ENCODE assay signal across 8 cellular contexts in genomic region chr4:3955361-3956164, GRCh38.
DNase-seq lines count a peak whose midpoint lies in the region; ATAC-seq, FAIRE-seq and TF ChIP-seq lines count a peak whose summit lies in the region.
"Not testable (repeated sequence)": the region's sequence is repeated elsewhere in the genome, so short reads cannot be mapped to it uniquely, and the experiment has no call there.

No MANE protein-coding gene starts in this region.

- peak overlapping the region; percentile 89 for H2AFZ ChIP-seq in mammary epithelial cell (ENCODE audit: low read depth, low read length)

- not testable (repeated sequence) for TF ChIP-seq CTCF in A673 (conservative IDR thresholded peaks at IDR 0.05; ENCODE audit: low read depth, low read length); WERI-Rb-1 (IDR thresholded peaks at IDR 0.05; ENCODE audit: low read depth, low read length); mammary epithelial cell (conservative IDR thresholded peaks at IDR 0.05 in 1 of 2, IDR thresholded peaks at IDR 0.05 in 1 of 2; ENCODE audit: extremely low read depth in 1 of 2, insufficient read depth in 1 of 2, low read depth in 1 of 2, low read length in 2 of 2)

- H3K4me1 ChIP-seq in A673 (ENCODE audit: insufficient read depth, low read length, poor library complexity, severe bottlenecking); mammary epithelial cell (ENCODE audit: insufficient read depth, low read length); iPS-20b (ENCODE audit: insufficient read depth, low read length); small intestine (ENCODE audit: control insufficient read depth in 2 of 2, insufficient read depth in 1 of 2, low read depth in 1 of 2, low read length in 1 of 2): not testable (repeated sequence)

- dilution Hi-C loops in mammary epithelial cell (cut with HindIII; ENCODE audit: low sequenced_read_pairs), result not testable (repeated sequence)

- H3K27ac ChIP-seq in A673 (ENCODE audit: low read depth, low read length, poor library complexity, severe bottlenecking) (peak overlapping the region; percentile 87), WERI-Rb-1 (peak overlapping the region; percentile 73; the same call in 1 of the 2 replicates), mammary epithelial cell (ENCODE audit: insufficient read depth, low read depth, low read length) (peak overlapping the region; percentile 95), small intestine (ENCODE audit: low read depth in 1 of 2, low read length in 1 of 2) (peak overlapping the region; percentile 55 to 91)
- not testable (repeated sequence) for H3K27ac ChIP-seq in iPS-20b (ENCODE audit: low read length)

- peak; percentile 98 for ATAC-seq in GM18868 (IDR thresholded peaks at IDR 0.05; ENCODE audit: unreplicated experiment)
- peak; percentile 98 for ATAC-seq in HG03108 (IDR thresholded peaks at IDR 0.05; ENCODE audit: unreplicated experiment)

- DNase-seq in A673 (ENCODE audit: low spot score), result peak; percentile 98
- peak; percentile 92 for DNase-seq in NCI-H2171 treated with DMSO at 0.1 percent for 48 hours (lab: John Stamatoyannopoulos, UW)
- DNase-seq in WERI-Rb-1, result peak; percentile 100
- peak; percentile 99 for DNase-seq in mammary epithelial cell
- DNase-seq in small intestine, result peak; percentile 99

- peak overlapping the region; percentile 62 for H3K4me3 ChIP-seq in A673 (ENCODE audit: low read depth, low read length, poor library complexity, severe bottlenecking)
- H3K4me3 ChIP-seq in WERI-Rb-1 (ENCODE audit: low read depth, low read length), result peak overlapping the region; percentile 83
- peak overlapping the region; percentile 58 to 75 (median 74) for H3K4me3 ChIP-seq in mammary epithelial cell (replicated peaks in 1 of 3; ENCODE audit: insufficient read depth in 1 of 3, low read depth in 2 of 3, low read length in 3 of 3)
- H3K4me3 ChIP-seq in iPS-20b (ENCODE audit: low read length), result peak overlapping the region; percentile 84; the same call in 1 of the 2 replicates
- H3K4me3 ChIP-seq in small intestine (ENCODE audit: low read depth in 1 of 2, low read length in 2 of 2), result peak overlapping the region; percentile 56 to 68

- H3K4me2 ChIP-seq in mammary epithelial cell (ENCODE audit: insufficient read depth, low read depth, low read length), result peak overlapping the region; percentile 89

- not testable (repeated sequence) for H3K9me3 ChIP-seq in A673 (ENCODE audit: low read depth, low read length, poor library complexity, severe bottlenecking); WERI-Rb-1 (ENCODE audit: severe bottlenecking); mammary epithelial cell (replicated peaks; ENCODE audit: insufficient read depth, low read length); iPS-20b (ENCODE audit: insufficient read depth, low read depth, low read length); small intestine (ENCODE audit: control insufficient read depth, low read depth)

- not testable (repeated sequence) for H3K36me3 ChIP-seq in A673 (ENCODE audit: insufficient read depth, low read length, poor library complexity, severe bottlenecking); WERI-Rb-1; mammary epithelial cell (ENCODE audit: insufficient read depth, low read length); iPS-20b (ENCODE audit: insufficient read depth, low read depth, low read length); small intestine (ENCODE audit: control insufficient read depth in 2 of 2, insufficient read depth in 2 of 2, low read length in 2 of 2)

- in situ Hi-C loops in mammary epithelial cell (cut with MboI; ENCODE audit: low sequenced_read_pairs in 2 of 2), result not testable (repeated sequence)

- 0% methylated on average over 4 of the region's 56 CpGs for WGBS in mammary epithelial cell (ENCODE audit: low coverage, missing lambda C conversion rate)
- WGBS in small intestine, 3 donors, result 0 to 1% (median 0%) methylated on average over 43 to 56 of the region's 56 CpGs

- H3K27me3 ChIP-seq in A673 (replicated peaks; ENCODE audit: insufficient read depth, low read depth, low read length, poor library complexity); WERI-Rb-1 (ENCODE audit: insufficient read depth, low read depth, severe bottlenecking); mammary epithelial cell (ENCODE audit: insufficient read depth, low read length); iPS-20b (ENCODE audit: insufficient read depth, low read length); small intestine (ENCODE audit: control insufficient read depth in 2 of 2, insufficient read depth in 2 of 2, low read length in 2 of 2): not testable (repeated sequence)

- not testable (repeated sequence) for H4K20me1 ChIP-seq in mammary epithelial cell (ENCODE audit: insufficient read depth, low read length)

- intact Hi-C loops in A673 (cut with micrococcal nuclease; ENCODE audit: unreplicated experiment); mammary epithelial cell (cut with micrococcal nuclease): not testable (repeated sequence)

- not testable (repeated sequence) for H3K79me2 ChIP-seq in mammary epithelial cell (ENCODE audit: insufficient read depth, low read length)

- POLR2A ChIA-PET in A673 (lab: Charles Lee; ENCODE audit: low non-redundant PET), result not testable (repeated sequence)

- FAIRE-seq in small intestine (lab: Jason Lieb, UNC), result not testable (repeated sequence)

- CTCF ChIA-PET in A673 (lab: Charles Lee); mammary epithelial cell (lab: Charles Lee; ENCODE audit: low non-redundant PET): not testable (repeated sequence)

- H3K9ac ChIP-seq in mammary epithelial cell (ENCODE audit: insufficient read depth, low read length) (peak overlapping the region; percentile 91), iPS-20b (ENCODE audit: low read depth, low read length) (peak overlapping the region; percentile 79; the same call in 1 of the 2 replicates)

- BruUV-seq in A673 (replicated peaks; lab: Mats Ljungman, UMichigan); mammary epithelial cell (replicated peaks; lab: Mats Ljungman, UMichigan): not testable (repeated sequence)
